16 cellular contexts compared by ENCODE assay signal in genomic region chr11:129313588-129314288, GRCh38.
DNase-seq lines count a peak whose midpoint lies in the region; ATAC-seq and TF ChIP-seq lines count a peak whose summit lies in the region.
"Had no signal": no experiment of that assay in that cellular context is flagged by ENCODE, and none has a peak within 500 bp of the region (broad histone marks: within the 10 kb centered on the region; RNA-seq: fewer than 3 reads in every experiment).

No MANE protein-coding gene starts in this region.

- H3K27me3 ChIP-seq in right atrium auricular region, result no peaks in the 10 kb centered on the region
- H3K27me3 ChIP-seq: colonic mucosa, SJSA1 had no signal

- H3K36me3 ChIP-seq in right atrium auricular region, result no peaks in the 10 kb centered on the region
- H3K36me3 ChIP-seq: colonic mucosa, SJSA1 had no signal

- H3K4me3 ChIP-seq in right atrium auricular region (peak overlapping the region in 1 of 2 donors; percentile 38), fibroblast of the aortic adventitia (ENCODE audit: low read depth, low read length) (no peak overlapping the region)
- H3K4me3 ChIP-seq: colonic mucosa, SJSA1 had no signal

- ATAC-seq in Right ventricle myocardium inferior (peak; percentile 55), HG03521 (IDR thresholded peaks at IDR 0.05; ENCODE audit: unreplicated experiment) (no peak), HG03520 (IDR thresholded peaks at IDR 0.05; ENCODE audit: unreplicated experiment) (no peak)
- no peak for ATAC-seq in stimulated activated effector memory CD8-positive, alpha-beta T cell treated with anti-CD3 and anti-CD28 coated beads, Interleukin-12 subunit alpha, Interleukin-12 subunit beta, amount 100 ng/mL, for 72 hours
- ATAC-seq: activated naive CD4-positive, alpha-beta T cell treated with anti-CD3 and anti-CD28 coated beads, Interleukin-2, amount 50 U/mL, for 72 hours had no signal

- TF ChIP-seq CTCF in right atrium auricular region (IDR thresholded peaks at IDR 0.05) (no peak), fibroblast of the aortic adventitia (IDR thresholded peaks at IDR 0.05; ENCODE audit: insufficient read depth, low read length) (no peak)

- H3K4me3 Mint-ChIP-seq in stimulated activated effector memory CD8-positive, alpha-beta T cell treated with anti-CD3 and anti-CD28 coated beads, Interleukin-12 subunit alpha, Interleukin-12 subunit beta, amount 100 ng/mL, for 72 hours, result no peak overlapping the region
- H3K4me3 Mint-ChIP-seq: B cell had no signal

- intact Hi-C loops in Right ventricle myocardium inferior (cut with DNase I), result no loop called here

- no peaks in the 10 kb centered on the region for H3K36me3 Mint-ChIP-seq in stimulated activated effector memory CD8-positive, alpha-beta T cell treated with anti-CD3 and anti-CD28 coated beads, Interleukin-12 subunit alpha, Interleukin-12 subunit beta, amount 100 ng/mL, for 72 hours
- H3K36me3 Mint-ChIP-seq: activated naive CD4-positive, alpha-beta T cell treated with anti-CD3 and anti-CD28 coated beads, Interleukin-2, amount 50 U/mL, for 72 hours had no signal

- peaks cover 0 to 15% of the 10 kb centered on the region in 2 donors for H3K4me1 ChIP-seq in right atrium auricular region
- H3K4me1 ChIP-seq: SJSA1 had no signal

- no peak overlapping the region for H3K27ac Mint-ChIP-seq in stimulated activated effector memory CD8-positive, alpha-beta T cell treated with anti-CD3 and anti-CD28 coated beads, Interleukin-12 subunit alpha, Interleukin-12 subunit beta, amount 100 ng/mL, for 72 hours
- H3K27ac Mint-ChIP-seq: activated naive CD4-positive, alpha-beta T cell treated with anti-CD3 and anti-CD28 coated beads, Interleukin-2, amount 50 U/mL, for 72 hours; B cell had no signal

- H3K4me1 Mint-ChIP-seq in stimulated activated effector memory CD8-positive, alpha-beta T cell treated with anti-CD3 and anti-CD28 coated beads, Interleukin-12 subunit alpha, Interleukin-12 subunit beta, amount 100 ng/mL, for 72 hours, result no peaks in the 10 kb centered on the region
- H3K4me1 Mint-ChIP-seq: B cell had no signal

- no peaks in the 10 kb centered on the region for H3K9me3 ChIP-seq in right atrium auricular region
- H3K9me3 ChIP-seq: colonic mucosa, SJSA1 had no signal

- no peak for DNase-seq in Right ventricle myocardium inferior (ENCODE audit: missing footprints)
- DNase-seq in right atrium auricular region (ENCODE audit: low spot score), result no peak
- DNase-seq in SW480 (ENCODE audit: low spot score), result peak; percentile 95
- DNase-seq in fibroblast of the aortic adventitia (ENCODE audit: low read depth), result peak; percentile 49
- no peak for DNase-seq in stimulated activated effector memory CD8-positive, alpha-beta T cell treated with anti-CD3 and anti-CD28 coated beads, Interleukin-12 subunit alpha, Interleukin-12 subunit beta, amount 100 ng/mL, for 72 hours (ENCODE audit: low spot score in 2 of 2)
- DNase-seq: colonic mucosa; foreskin melanocyte; NCI-H1417; stimulated activated CD4-positive, alpha-beta T cell treated with anti-CD3 and anti-CD28 coated beads, Interleukin-2, amount 100 ng/mL, for 48 hours; stimulated activated naive CD4-positive, alpha-beta T cell had no signal

- no peaks in the 10 kb centered on the region for H3K9me3 Mint-ChIP-seq in stimulated activated effector memory CD8-positive, alpha-beta T cell treated with anti-CD3 and anti-CD28 coated beads, Interleukin-12 subunit alpha, Interleukin-12 subunit beta, amount 100 ng/mL, for 72 hours
- H3K9me3 Mint-ChIP-seq: activated naive CD4-positive, alpha-beta T cell treated with anti-CD3 and anti-CD28 coated beads, Interleukin-2, amount 50 U/mL, for 72 hours had no signal

- H3K27ac ChIP-seq in right atrium auricular region (no peak overlapping the region), temporal lobe (ENCODE audit: low read depth, low read length) (peak overlapping the region; percentile 7)
- H3K27ac ChIP-seq: colonic mucosa, SJSA1 had no signal

Comparison
In these comparisons a context has a peak if more than half of its experiments do, and no peak if none do; other contexts are left out.
1. DNase-seq: peak in SW480 (single experiment) and fibroblast of the aortic adventitia (single experiment); none in Right ventricle myocardium inferior (single experiment), right atrium auricular region (single experiment) and stimulated activated effector memory CD8-positive, alpha-beta T cell treated with anti-CD3 and anti-CD28 coated beads, Interleukin-12 subunit alpha, Interleukin-12 subunit beta, amount 100 ng/mL, for 72 hours (0 of 2).